In genomic region chr2:171274757-171275156, GRCh38 we compare ENCODE assay signal across 1 cellular context.
TF ChIP-seq lines count a peak whose summit lies in the region.

No MANE protein-coding gene starts in this region.

TF ChIP-seq in GM23338, 12 proteins besides CTCF, POLR2A, EP300 and RAD21 (continued from another document):
- TF ChIP-seq, protein P1, sequence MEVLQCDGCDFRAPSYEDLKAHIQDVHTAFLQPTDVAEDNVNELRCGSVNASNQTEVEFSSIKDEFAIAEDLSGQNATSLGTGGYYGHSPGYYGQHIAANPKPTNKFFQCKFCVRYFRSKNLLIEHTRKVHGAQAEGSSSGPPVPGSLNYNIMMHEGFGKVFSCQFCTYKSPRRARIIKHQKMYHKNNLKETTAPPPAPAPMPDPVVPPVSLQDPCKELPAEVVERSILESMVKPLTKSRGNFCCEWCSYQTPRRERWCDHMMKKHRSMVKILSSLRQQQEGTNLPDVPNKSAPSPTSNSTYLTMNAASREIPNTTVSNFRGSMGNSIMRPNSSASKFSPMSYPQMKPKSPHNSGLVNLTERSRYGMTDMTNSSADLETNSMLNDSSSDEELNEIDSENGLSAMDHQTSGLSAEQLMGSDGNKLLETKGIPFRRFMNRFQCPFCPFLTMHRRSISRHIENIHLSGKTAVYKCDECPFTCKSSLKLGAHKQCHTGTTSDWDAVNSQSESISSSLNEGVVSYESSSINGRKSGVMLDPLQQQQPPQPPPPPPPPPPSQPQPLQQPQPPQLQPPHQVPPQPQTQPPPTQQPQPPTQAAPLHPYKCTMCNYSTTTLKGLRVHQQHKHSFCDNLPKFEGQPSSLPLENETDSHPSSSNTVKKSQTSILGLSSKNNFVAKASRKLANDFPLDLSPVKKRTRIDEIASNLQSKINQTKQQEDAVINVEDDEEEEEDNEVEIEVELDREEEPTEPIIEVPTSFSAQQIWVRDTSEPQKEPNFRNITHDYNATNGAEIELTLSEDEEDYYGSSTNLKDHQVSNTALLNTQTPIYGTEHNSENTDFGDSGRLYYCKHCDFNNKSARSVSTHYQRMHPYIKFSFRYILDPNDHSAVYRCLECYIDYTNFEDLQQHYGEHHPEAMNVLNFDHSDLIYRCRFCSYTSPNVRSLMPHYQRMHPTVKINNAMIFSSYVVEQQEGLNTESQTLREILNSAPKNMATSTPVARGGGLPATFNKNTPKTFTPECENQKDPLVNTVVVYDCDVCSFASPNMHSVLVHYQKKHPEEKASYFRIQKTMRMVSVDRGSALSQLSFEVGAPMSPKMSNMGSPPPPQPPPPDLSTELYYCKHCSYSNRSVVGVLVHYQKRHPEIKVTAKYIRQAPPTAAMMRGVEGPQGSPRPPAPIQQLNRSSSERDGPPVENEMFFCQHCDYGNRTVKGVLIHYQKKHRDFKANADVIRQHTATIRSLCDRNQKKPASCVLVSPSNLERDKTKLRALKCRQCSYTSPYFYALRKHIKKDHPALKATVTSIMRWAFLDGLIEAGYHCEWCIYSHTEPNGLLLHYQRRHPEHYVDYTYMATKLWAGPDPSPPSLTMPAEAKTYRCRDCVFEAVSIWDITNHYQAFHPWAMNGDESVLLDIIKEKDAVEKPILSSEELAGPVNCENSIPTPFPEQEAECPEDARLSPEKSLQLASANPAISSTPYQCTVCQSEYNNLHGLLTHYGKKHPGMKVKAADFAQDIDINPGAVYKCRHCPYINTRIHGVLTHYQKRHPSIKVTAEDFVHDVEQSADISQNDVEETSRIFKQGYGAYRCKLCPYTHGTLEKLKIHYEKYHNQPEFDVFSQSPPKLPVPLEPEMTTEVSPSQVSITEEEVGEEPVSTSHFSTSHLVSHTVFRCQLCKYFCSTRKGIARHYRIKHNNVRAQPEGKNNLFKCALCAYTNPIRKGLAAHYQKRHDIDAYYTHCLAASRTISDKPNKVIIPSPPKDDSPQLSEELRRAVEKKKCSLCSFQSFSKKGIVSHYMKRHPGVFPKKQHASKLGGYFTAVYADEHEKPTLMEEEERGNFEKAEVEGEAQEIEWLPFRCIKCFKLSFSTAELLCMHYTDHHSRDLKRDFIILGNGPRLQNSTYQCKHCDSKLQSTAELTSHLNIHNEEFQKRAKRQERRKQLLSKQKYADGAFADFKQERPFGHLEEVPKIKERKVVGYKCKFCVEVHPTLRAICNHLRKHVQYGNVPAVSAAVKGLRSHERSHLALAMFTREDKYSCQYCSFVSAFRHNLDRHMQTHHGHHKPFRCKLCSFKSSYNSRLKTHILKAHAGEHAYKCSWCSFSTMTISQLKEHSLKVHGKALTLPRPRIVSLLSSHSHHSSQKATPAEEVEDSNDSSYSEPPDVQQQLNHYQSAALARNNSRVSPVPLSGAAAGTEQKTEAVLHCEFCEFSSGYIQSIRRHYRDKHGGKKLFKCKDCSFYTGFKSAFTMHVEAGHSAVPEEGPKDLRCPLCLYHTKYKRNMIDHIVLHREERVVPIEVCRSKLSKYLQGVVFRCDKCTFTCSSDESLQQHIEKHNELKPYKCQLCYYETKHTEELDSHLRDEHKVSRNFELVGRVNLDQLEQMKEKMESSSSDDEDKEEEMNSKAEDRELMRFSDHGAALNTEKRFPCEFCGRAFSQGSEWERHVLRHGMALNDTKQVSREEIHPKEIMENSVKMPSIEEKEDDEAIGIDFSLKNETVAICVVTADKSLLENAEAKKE (CRISPR knock-in tag; IDR thresholded peaks at IDR 0.05) = no peak
- no peak for TF ChIP-seq ZNF331 (CRISPR knock-in tag; IDR thresholded peaks at IDR 0.05; ENCODE audit: low read depth)
